In genomic region chr11:23311986-23312940, GRCh38 we compare ENCODE assay signal across 15 cellular contexts.
A peak's percentile ranks its signal among the peaks of the same experiment; 100 is the strongest.
DNase-seq lines count a peak whose midpoint lies in the region; ATAC-seq lines count a peak whose summit lies in the region.
"Had no signal": no experiment of that assay in that cellular context is flagged by ENCODE, and none has a peak within 500 bp of the region (broad histone marks: within the 10 kb centered on the region; RNA-seq: fewer than 3 reads in every experiment).

No MANE protein-coding gene starts in this region.

- DNase-seq in NCI-H187 treated with DMSO at 0.1 percent for 48 hours (lab: John Stamatoyannopoulos, UW) (peak; percentile 9), NCI-H187 (lab: John Stamatoyannopoulos, UW) (no peak), NCI-H226 (peak; percentile 70), epithelial cell of prostate (ENCODE audit: low read depth, low spot score) (no peak), renal cortical epithelial cell (ENCODE audit: low read depth) (peak; percentile 31), NCI-H1092 (lab: John Stamatoyannopoulos, UW) (no peak), NCI-H2196 treated with DMSO at 0.1 percent for 48 hours (lab: John Stamatoyannopoulos, UW; ENCODE audit: unreplicated experiment) (no peak), left colon (no peak)
- DNase-seq: activated CD4-positive, CD25-positive, alpha-beta regulatory T cell treated with anti-CD3 and anti-CD28 coated beads, Interleukin-2, amount 50 U/mL, for 72 hours; activated T-cell treated with anti-CD3 and anti-CD28 coated beads, Interleukin-2, amount 50 U/mL, for 24 hours; Karpas-422; NCI-H69; testis had no signal

- ATAC-seq in left colon: no peak
- ATAC-seq: A549 had no signal

- intact Hi-C loops in left colon (cut with DNase I, micrococcal nuclease): no loop called here

- peak overlapping the region; percentile 57 for H3K27ac ChIP-seq in epithelial cell of prostate
- H3K27ac ChIP-seq: A549, SK-N-MC, testis had no signal

Comparison
In these comparisons a context has a peak if more than half of its experiments do, and no peak if none do; other contexts are left out.
1. DNase-seq: peak in NCI-H187 treated with DMSO at 0.1 percent for 48 hours (single experiment), NCI-H226 (single experiment) and renal cortical epithelial cell (single experiment); none in NCI-H187 (0 of 2), epithelial cell of prostate (single experiment), NCI-H1092 (single experiment), NCI-H2196 treated with DMSO at 0.1 percent for 48 hours (single experiment) and left colon (0 of 2).